In the genomic region with DNA sequence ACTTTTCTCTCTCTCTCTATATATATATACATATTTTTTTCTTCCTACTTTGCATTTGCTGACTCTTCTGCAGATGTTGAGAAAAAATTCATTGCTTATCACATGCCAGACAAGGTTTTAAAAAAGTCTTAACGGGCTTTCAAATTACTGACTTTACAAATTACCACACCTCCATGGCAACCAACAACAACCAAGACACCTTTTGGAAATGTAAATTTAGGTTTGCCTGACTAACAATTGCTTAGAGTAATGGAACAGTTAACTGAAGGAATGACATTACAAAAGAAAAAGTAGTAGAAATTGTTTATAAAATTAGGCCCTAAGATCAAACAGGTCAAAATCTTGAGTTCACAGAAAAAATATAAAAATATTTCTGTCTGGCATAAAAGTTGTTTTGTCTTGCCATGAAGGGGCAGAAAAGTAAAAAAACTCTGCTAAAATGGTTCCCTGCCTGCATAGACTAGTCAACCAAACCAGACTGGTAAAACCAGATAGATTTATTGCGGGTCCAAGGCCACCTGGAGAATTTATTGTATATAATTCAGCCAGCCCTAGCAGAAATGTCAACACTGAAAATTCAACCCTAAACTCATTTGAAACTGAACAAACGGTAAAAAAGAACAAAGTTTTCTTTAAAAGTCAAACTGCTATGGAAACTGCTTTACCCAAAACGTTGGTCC, we compare ENCODE assay signal across 16 cellular contexts.
"Had no signal": no experiment of that assay in that cellular context is flagged by ENCODE, and none has a peak within 500 bp of the region (broad histone marks: within the 10 kb centered on the region; RNA-seq: fewer than 3 reads in every experiment).

No MANE protein-coding gene starts in this region.

- DNase-seq: activated CD4-positive, alpha-beta memory T cell treated with anti-CD3 and anti-CD28 coated beads, Interleukin-2, amount 10 ng/mL, durations not matched to agents 7 days and 5 days; activated CD4-positive, alpha-beta T cell treated with anti-CD3 and anti-CD28 coated beads for 36 hours; activated gamma-delta T cell treated with Interleukin-2 at 50 U/mL for 16 hours; activated naive CD8-positive, alpha-beta T cell treated with anti-CD3 and anti-CD28 coated beads for 36 hours; activated T-cell treated with anti-CD3 and anti-CD28 coated beads, Interleukin-2, amount 50 U/mL, for 72 hours; cerebellar nuclear complex; dermis blood vessel endothelial cell; hypothalamus; left lung; stimulated activated CD4-positive, alpha-beta T cell treated with anti-CD3 and anti-CD28 coated beads, Interleukin-15, amount 100 ng/mL, for 24 hours; stimulated activated CD4-positive, alpha-beta T cell treated with anti-CD3 and anti-CD28 coated beads, Interleukin-4, amount 100 ng/mL, for 4 hours; stimulated activated naive CD8-positive, alpha-beta T cell treated with anti-CD3 and anti-CD28 coated beads, Interleukin-15, amount 100 ng/mL, for 72 hours; T-helper 9 cell; testis had no signal

- H3K27ac ChIP-seq: left lung, testis, vagina had no signal

- H3K4me1 ChIP-seq: left lung, testis had no signal

- H3K4me3 ChIP-seq: left lung, testis, vagina had no signal

- H3K36me3 ChIP-seq: left lung, vagina had no signal

- H3K4me3 Mint-ChIP-seq: activated CD4-positive, alpha-beta memory T cell treated with anti-CD3 and anti-CD28 coated beads, Interleukin-2, amount 10 ng/mL, durations not matched to agents 7 days and 5 days; activated CD4-positive, alpha-beta T cell treated with anti-CD3 and anti-CD28 coated beads for 36 hours; activated naive CD8-positive, alpha-beta T cell treated with anti-CD3 and anti-CD28 coated beads for 36 hours; activated T-cell treated with anti-CD3 and anti-CD28 coated beads, Interleukin-2, amount 50 U/mL, for 72 hours; neural crest cell; stimulated activated naive CD8-positive, alpha-beta T cell treated with anti-CD3 and anti-CD28 coated beads, Interleukin-15, amount 100 ng/mL, for 72 hours had no signal

- H3K9me3 ChIP-seq: testis, vagina had no signal

- H3K4me1 Mint-ChIP-seq: activated CD4-positive, alpha-beta memory T cell treated with anti-CD3 and anti-CD28 coated beads, Interleukin-2, amount 10 ng/mL, durations not matched to agents 7 days and 5 days had no signal

- ATAC-seq: activated CD4-positive, alpha-beta T cell treated with anti-CD3 and anti-CD28 coated beads for 36 hours; activated T-cell treated with anti-CD3 and anti-CD28 coated beads, Interleukin-2, amount 50 U/mL, for 72 hours; left lung; stimulated activated naive CD8-positive, alpha-beta T cell treated with anti-CD3 and anti-CD28 coated beads, Interleukin-15, amount 100 ng/mL, for 72 hours had no signal

- H3K27ac Mint-ChIP-seq: activated CD4-positive, alpha-beta memory T cell treated with anti-CD3 and anti-CD28 coated beads, Interleukin-2, amount 10 ng/mL, durations not matched to agents 7 days and 5 days; activated CD4-positive, alpha-beta T cell treated with anti-CD3 and anti-CD28 coated beads for 36 hours; activated naive CD8-positive, alpha-beta T cell treated with anti-CD3 and anti-CD28 coated beads for 36 hours; activated T-cell treated with anti-CD3 and anti-CD28 coated beads, Interleukin-2, amount 50 U/mL, for 72 hours; stimulated activated naive CD8-positive, alpha-beta T cell treated with anti-CD3 and anti-CD28 coated beads, Interleukin-15, amount 100 ng/mL, for 72 hours had no signal

- H3K27me3 ChIP-seq: testis, vagina had no signal
